In the genomic region with DNA sequence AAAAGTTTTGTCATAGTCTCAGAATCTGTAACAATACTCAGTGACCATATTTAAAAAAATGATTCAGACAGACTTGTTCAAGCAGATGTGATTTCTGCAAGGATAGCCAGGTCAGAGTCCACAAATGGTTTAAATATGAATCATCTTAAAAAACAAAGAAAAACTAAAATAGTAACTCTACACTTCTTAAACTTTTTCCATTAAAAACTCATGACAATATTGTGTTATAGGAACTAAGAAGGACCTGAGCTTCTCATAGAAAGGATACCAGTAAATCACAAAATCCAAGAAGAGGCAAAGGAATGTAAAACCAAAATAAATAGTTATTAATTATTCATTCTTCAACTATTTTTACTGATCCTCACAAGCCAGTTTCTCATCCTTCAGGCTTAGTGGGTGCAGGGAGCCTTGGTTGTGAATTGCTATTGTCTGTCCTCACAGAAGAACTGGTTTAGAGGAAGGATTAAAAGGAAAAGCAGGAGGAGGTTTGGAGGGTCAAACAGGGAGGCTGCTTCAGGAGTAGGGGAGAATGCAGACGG, we compare ENCODE assay signal across 9 cellular contexts.
DNase-seq lines count a peak whose midpoint lies in the region; ATAC-seq and TF ChIP-seq lines count a peak whose summit lies in the region.
"Had no signal": no experiment of that assay in that cellular context is flagged by ENCODE, and none has a peak within 500 bp of the region (broad histone marks: within the 10 kb centered on the region; RNA-seq: fewer than 3 reads in every experiment).

No MANE protein-coding gene starts in this region.

- intact Hi-C loops in sciatic nerve (cut with DNase I): no loop called here

- no peak overlapping the region for H3K9ac ChIP-seq in fibroblast of lung (ENCODE audit: insufficient read depth, low read length)

- H2AFZ ChIP-seq in fibroblast of lung (ENCODE audit: low read length): peak overlapping the region; percentile 26

- H3K36me3 ChIP-seq in SJSA1: no peaks in the 10 kb centered on the region
- no peaks in the 10 kb centered on the region for H3K36me3 ChIP-seq in fibroblast of lung (ENCODE audit: control insufficient read depth, insufficient read depth, low read length)

- H3K79me2 ChIP-seq in fibroblast of lung (ENCODE audit: control insufficient read depth, insufficient read depth, low read length): no peaks in the 10 kb centered on the region

- H3K4me1 ChIP-seq in SJSA1 (replicated peaks) (peaks cover 45% of the 10 kb centered on the region), fibroblast of lung (ENCODE audit: control insufficient read depth, extremely low read depth, insufficient read depth, low read length) (peaks cover 17% of the 10 kb centered on the region)

- CTCF ChIA-PET in GM10248 (lab: Yijun Ruan, JAX): interaction anchor here (1.3 kb wide), 1 partner anchor 12 kb away, joined by 3 read pairs; no protein-coding TSS in a partner anchor

- H4K20me1 ChIP-seq in fibroblast of lung (ENCODE audit: control insufficient read depth, extremely low read depth, insufficient read depth, low read length): no peaks in the 10 kb centered on the region

- H3K27ac ChIP-seq in SJSA1: peak overlapping the region; percentile 75
- peak overlapping the region; percentile 58 for H3K27ac ChIP-seq in fibroblast of lung (ENCODE audit: insufficient read depth, low read length)

- no peaks in the 10 kb centered on the region for H3K9me3 ChIP-seq in SJSA1 (replicated peaks)
- H3K9me3 ChIP-seq in fibroblast of lung (ENCODE audit: control insufficient read depth, insufficient read depth, low read depth, low read length): no peaks in the 10 kb centered on the region

- DNase-seq in SJSA1 (ENCODE audit: low read depth in 1 of 2, low spot score in 2 of 2) (peak; percentile 89 to 95), fibroblast of lung (ENCODE audit: low read depth in 2 of 2) (peak; percentile 72 to 93), sciatic nerve (ENCODE audit: low spot score) (no peak), DMS53 (lab: John Stamatoyannopoulos, UW) (no peak), GM10248 (ENCODE audit: extremely low spot score) (no peak), NCI-H446 (lab: John Stamatoyannopoulos, UW) (no peak)
- DNase-seq: NCI-H524 treated with DMSO at 0.1 percent for 48 hours had no signal

- peak overlapping the region; percentile 62 for H3K4me2 ChIP-seq in fibroblast of lung (ENCODE audit: extremely low read depth, insufficient read depth, low read length)

- H3K27me3 ChIP-seq in SJSA1 (replicated peaks) (no peaks in the 10 kb centered on the region), fibroblast of lung (ENCODE audit: control insufficient read depth, insufficient read depth, low read length) (no peaks in the 10 kb centered on the region)

- ATAC-seq in GM18861 (IDR thresholded peaks at IDR 0.05; ENCODE audit: unreplicated experiment) (peak; percentile 69), sciatic nerve (peak; percentile 43), HG02981 (IDR thresholded peaks at IDR 0.05; ENCODE audit: unreplicated experiment) (no peak)

- no peak for TF ChIP-seq CTCF in fibroblast of lung (conservative IDR thresholded peaks at IDR 0.05 in 1 of 2, IDR thresholded peaks at IDR 0.05 in 1 of 2; ENCODE audit: low read depth in 1 of 2, low read length in 2 of 2)
- TF ChIP-seq CTCF in GM10248 (IDR thresholded peaks at IDR 0.05; ENCODE audit: control extremely low read depth, extremely low read depth, low read depth, missing control alignments): no peak

- H3K4me3 ChIP-seq in SJSA1 (no peak overlapping the region), fibroblast of lung (replicated peaks in 1 of 4; ENCODE audit: control extremely low read depth in 1 of 4, insufficient read depth in 1 of 4, low read depth in 3 of 4, low read length in 4 of 4) (no peak overlapping the region)

- POLR2A ChIA-PET in GM10248 (lab: Yijun Ruan, JAX): no interaction called here

Comparison
In these comparisons a context has a peak if more than half of its experiments do, and no peak if none do; other contexts are left out.
1. DNase-seq: peak in SJSA1 (2 of 2) and fibroblast of lung (2 of 2); none in sciatic nerve (single experiment), DMS53 (single experiment), GM10248 (single experiment) and NCI-H446 (0 of 2).